ENCODE assay signal across 8 cellular contexts in the genomic region with DNA sequence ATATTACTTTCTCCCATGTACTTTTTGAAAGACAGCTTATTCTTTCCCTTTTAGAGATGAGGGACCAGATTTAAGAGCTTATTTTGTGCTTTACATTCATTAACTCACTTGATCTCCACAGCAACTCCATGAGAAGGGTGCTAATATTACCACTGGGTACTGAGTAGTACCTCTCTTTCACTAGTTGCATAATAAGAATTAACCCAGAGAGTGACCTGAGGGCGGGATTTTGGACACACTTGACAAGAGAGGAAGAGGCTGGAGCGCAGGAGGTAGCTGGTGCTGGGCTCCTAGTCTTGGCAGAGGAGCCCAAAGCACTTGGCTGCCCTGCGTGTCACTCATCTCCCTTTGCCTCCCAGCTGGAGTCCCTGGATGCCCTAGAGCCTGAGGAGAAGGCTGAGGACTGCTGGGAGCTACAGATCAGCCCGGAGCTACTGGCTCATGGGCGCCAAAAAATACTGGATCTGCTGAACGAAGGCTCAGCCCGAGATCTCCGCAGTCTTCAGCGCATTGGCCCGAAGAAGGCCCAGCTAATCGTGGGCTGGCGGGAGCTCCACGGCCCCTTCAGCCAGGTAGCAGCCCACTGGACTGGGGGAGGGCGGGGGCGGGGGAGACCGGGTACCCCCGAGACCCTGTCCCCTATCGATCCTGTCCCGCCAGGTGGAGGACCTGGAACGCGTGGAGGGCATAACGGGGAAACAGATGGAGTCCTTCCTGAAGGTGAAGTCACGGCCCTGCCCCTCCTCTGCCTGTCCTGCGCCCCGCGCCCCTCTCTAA. TPM values are rescaled to one million over a fixed set of nuclear protein-coding genes. Genes with fewer than 3 reads are reported as not detected.
DNase-seq lines count a peak whose midpoint lies in the region; TF ChIP-seq lines count a peak whose summit lies in the region.

No MANE protein-coding gene starts in this region.

- H3K36me3 ChIP-seq in mesenchymal stem cell (ENCODE audit: control insufficient read depth in 1 of 2, insufficient read depth in 2 of 2, low read depth in 1 of 2, low read length in 2 of 2) = peaks cover 34 to 35% of the 10 kb centered on the region in 2 experiments
- peaks cover 4% of the 10 kb centered on the region for H3K36me3 ChIP-seq in urinary bladder (ENCODE audit: insufficient read depth)

- peak overlapping the region; percentile 91 for H3K4me2 ChIP-seq in mesenchymal stem cell (ENCODE audit: low read length, poor library complexity, severe bottlenecking)

- peak overlapping the region; percentile 96 for H3K27ac ChIP-seq in mesenchymal stem cell (ENCODE audit: low read length, poor library complexity, severe bottlenecking)
- peak overlapping the region; percentile 96 for H3K27ac ChIP-seq in urinary bladder (ENCODE audit: low read depth)

- TF ChIP-seq CTCF in GM12875 (IDR thresholded peaks at IDR 0.05; ENCODE audit: borderline replicate concordance, insufficient read depth, low read depth, low read length) = no peak

- H3K9ac ChIP-seq in mesenchymal stem cell (ENCODE audit: low read length) = peak overlapping the region; percentile 98

- H3K23ac ChIP-seq in mesenchymal stem cell (ENCODE audit: low read length in 2 of 2) = peak overlapping the region in 1 of 2 experiments; percentile 84

- peaks cover 11% of the 10 kb centered on the region for H3K79me1 ChIP-seq in mesenchymal stem cell (replicated peaks; ENCODE audit: low read length, poor library complexity, severe bottlenecking)

- H3K9me3 ChIP-seq in mesenchymal stem cell (ENCODE audit: control insufficient read depth, low read length) = no peaks in the 10 kb centered on the region

- H2BK120ac ChIP-seq in mesenchymal stem cell (ENCODE audit: low read depth, low read length) = peak overlapping the region; percentile 91

- peak overlapping the region; percentile 96 for H2BK15ac ChIP-seq in mesenchymal stem cell (ENCODE audit: low read depth, poor library complexity, severe bottlenecking)

- peak overlapping the region; percentile 98 to 100 for H3K4ac ChIP-seq in mesenchymal stem cell (ENCODE audit: low read depth in 1 of 2, low read length in 2 of 2)

- H2BK5ac ChIP-seq in mesenchymal stem cell (ENCODE audit: low read depth, low read length, poor library complexity, severe bottlenecking) = peak overlapping the region; percentile 61

- DNase-seq in AG08395 (ENCODE audit: low spot score) (peak; percentile 41), NOMO-1 treated with DMSO at 0.1 percent for 48 hours (lab: John Stamatoyannopoulos, UW; ENCODE audit: unreplicated experiment) (peak; percentile 52), cerebellum (ENCODE audit: low spot score) (peak; percentile 54), mesenchymal stem cell (peak; percentile 13)
- no peak for DNase-seq in stimulated activated naive CD4-positive, alpha-beta T cell treated with Interleukin-2 at 50 U/mL for 16 hours (lab: John Stamatoyannopoulos, UW)
- no peak for DNase-seq in activated CD4-positive, alpha-beta T cell treated with anti-CD3 and anti-CD28 coated beads for 1 hour

- H3K27me3 ChIP-seq in mesenchymal stem cell (ENCODE audit: control insufficient read depth in 1 of 2, insufficient read depth in 1 of 2, low read length in 2 of 2) = no peaks in the 10 kb centered on the region

- peaks cover 33% of the 10 kb centered on the region for H3K4me1 ChIP-seq in mesenchymal stem cell (ENCODE audit: control insufficient read depth, insufficient read depth, low read depth, low read length)
- no peaks in the 10 kb centered on the region for H3K4me1 ChIP-seq in urinary bladder (ENCODE audit: insufficient read depth)

- H3K14ac ChIP-seq in mesenchymal stem cell (ENCODE audit: low read length in 2 of 2) = peak overlapping the region in 1 of 2 experiments; percentile 99

- H2AFZ ChIP-seq in mesenchymal stem cell (ENCODE audit: low read depth, low read length) = peak overlapping the region; percentile 49

- H4K8ac ChIP-seq in mesenchymal stem cell (ENCODE audit: low read length) = peak overlapping the region; percentile 95

- H3K4me3 ChIP-seq in GM12875 (ENCODE audit: low read depth, low read length) = peak overlapping the region; percentile 72
- H3K4me3 ChIP-seq in mesenchymal stem cell (ENCODE audit: insufficient read depth in 1 of 2, low read depth in 1 of 2, low read length in 2 of 2) = peak overlapping the region; percentile 79 to 92
- peak overlapping the region; percentile 56 for H3K4me3 ChIP-seq in urinary bladder (ENCODE audit: low read depth, low read length)

- H3K18ac ChIP-seq in mesenchymal stem cell (ENCODE audit: low read depth in 1 of 2, low read length in 2 of 2) = peak overlapping the region; percentile 95 to 97

- peak overlapping the region; percentile 57 to 88 for H2BK12ac ChIP-seq in mesenchymal stem cell (ENCODE audit: low read length in 2 of 2)

- H2AK5ac ChIP-seq in mesenchymal stem cell (ENCODE audit: low read length, severe bottlenecking) = peak overlapping the region; percentile 76

- 39% methylated on average over 26 of the region's 26 CpGs for WGBS in mesenchymal stem cell
- 3% methylated on average over 26 of the region's 26 CpGs for whole genome bisulfite sequencing in urinary bladder

- peak overlapping the region; percentile 99 for H4K91ac ChIP-seq in mesenchymal stem cell (ENCODE audit: low read length)

RNA-seq across cellular contexts. Expression of a gene that starts 1.7 kb away (rescaled TPM):
- total RNA-seq in cerebellum (150 TPM), urinary bladder (136 TPM)
- 89.1 TPM for polyA plus RNA-seq in mesenchymal stem cell (2013, experiment 1 of 2)
- 90.3 TPM for polyA plus RNA-seq in mesenchymal stem cell (2013, experiment 2 of 2)
- polyA plus RNA-seq in urinary bladder = 171 TPM

RNA-seq across cellular contexts. Expression of a gene that starts 7.3 kb away (rescaled TPM):
- 18.1 TPM for total RNA-seq in cerebellum
- polyA plus RNA-seq in mesenchymal stem cell (2013, experiment 1 of 2) = 3.8 TPM
- 4.1 TPM for polyA plus RNA-seq in mesenchymal stem cell (2013, experiment 2 of 2)
- 7.9 TPM for total RNA-seq in urinary bladder
- polyA plus RNA-seq in urinary bladder = 8.2 TPM

RNA-seq across cellular contexts. Expression of a gene that starts 11.3 kb away (rescaled TPM):
- total RNA-seq in cerebellum = 12.2 TPM
- polyA plus RNA-seq in mesenchymal stem cell (2013, experiment 1 of 2) = 16.9 TPM
- polyA plus RNA-seq in mesenchymal stem cell (2013, experiment 2 of 2) = 17.5 TPM
- total RNA-seq in urinary bladder = 14.1 TPM
- 27.1 TPM for polyA plus RNA-seq in urinary bladder

RNA-seq across cellular contexts. Expression of a gene that starts 14.1 kb away (rescaled TPM):
- total RNA-seq in cerebellum (49.2 TPM), urinary bladder (37.0 TPM)
- polyA plus RNA-seq in mesenchymal stem cell (2013, experiment 1 of 2) = 8.5 TPM
- polyA plus RNA-seq in mesenchymal stem cell (2013, experiment 2 of 2) = 8.1 TPM
- polyA plus RNA-seq in urinary bladder = 27.0 TPM

RNA-seq across cellular contexts. Expression of a gene that starts 15.6 kb away (rescaled TPM):
- total RNA-seq in cerebellum (6.7 TPM), urinary bladder (42.7 TPM)
- polyA plus RNA-seq in mesenchymal stem cell (2013, experiment 1 of 2) = 148 TPM
- 142 TPM for polyA plus RNA-seq in mesenchymal stem cell (2013, experiment 2 of 2)
- 143 TPM for polyA plus RNA-seq in urinary bladder

Comparison
In these comparisons a context has a peak if more than half of its experiments do, and no peak if none do; other contexts are left out.
1. DNase-seq: peak in AG08395 (single experiment), NOMO-1 treated with DMSO at 0.1 percent for 48 hours (single experiment), cerebellum (single experiment) and mesenchymal stem cell (single experiment); none in stimulated activated naive CD4-positive, alpha-beta T cell treated with Interleukin-2 at 50 U/mL for 16 hours (single experiment) and activated CD4-positive, alpha-beta T cell treated with anti-CD3 and anti-CD28 coated beads for 1 hour (single experiment).
2. Peak in every context shown above with its lines, with median percentiles within 50 percentile points of each other: H3K4me3 ChIP-seq.